ENCODE assay signal across 11 cellular contexts in the genomic region with DNA sequence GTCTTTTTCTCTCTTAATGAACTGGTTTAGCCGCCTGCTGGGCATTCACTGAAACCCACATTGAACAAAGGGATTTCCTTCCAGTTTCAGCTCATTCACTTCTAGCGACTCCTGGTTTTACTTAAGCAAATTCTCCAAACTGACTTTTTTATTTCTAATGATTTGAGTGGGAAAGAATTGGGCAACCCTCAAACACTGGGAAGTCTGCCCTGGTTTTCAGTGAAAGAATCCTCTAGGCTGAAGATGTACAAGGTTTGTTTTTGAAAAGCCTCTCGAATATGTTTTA. TPM values are rescaled to one million over a fixed set of nuclear protein-coding genes. Genes with fewer than 3 reads are reported as not detected.
DNase-seq lines count a peak whose midpoint lies in the region; ATAC-seq and TF ChIP-seq lines count a peak whose summit lies in the region.
"Had no signal": no experiment of that assay in that cellular context is flagged by ENCODE, and none has a peak within 500 bp of the region (broad histone marks: within the 10 kb centered on the region; RNA-seq: fewer than 3 reads in every experiment).

No MANE protein-coding gene starts in this region.

- H3K4me1 Mint-ChIP-seq in nephron: peaks cover 89% of the 10 kb centered on the region

- intact Hi-C loops in PC-3 (cut with micrococcal nuclease): no loop called here

- H3K4me2 ChIP-seq in PC-3 (ENCODE audit: low read length): no peak overlapping the region

- H3K9ac ChIP-seq in PC-3 (ENCODE audit: low read length): no peak overlapping the region

- POLR2A ChIA-PET in PC-3 (lab: Charles Lee; ENCODE audit: unreplicated experiment): no interaction called here

- H3K4me3 Mint-ChIP-seq in nephron: peak overlapping the region in 1 of 3 experiments; percentile 14

- H3K36me3 ChIP-seq in PC-3 (ENCODE audit: low read depth, low read length): peaks cover 3% of the 10 kb centered on the region; the same call in 1 of the 2 replicates
- H3K36me3 ChIP-seq: thyroid gland had no signal

- H3K27me3 ChIP-seq in PC-3 (ENCODE audit: low read length): no peaks in the 10 kb centered on the region
- H3K27me3 ChIP-seq: thyroid gland had no signal

- H3K4me3 ChIP-seq in PC-3 (ENCODE audit: low read length): no peak overlapping the region
- no peak overlapping the region for H3K4me3 ChIP-seq in epithelial cell of proximal tubule (ENCODE audit: low read depth, low read length)
- H3K4me3 ChIP-seq: thyroid gland had no signal

- H3K9me3 ChIP-seq in PC-3 (ENCODE audit: low read length): no peaks in the 10 kb centered on the region
- H3K9me3 ChIP-seq: thyroid gland had no signal

- TF ChIP-seq CTCF in PC-3 (conservative IDR thresholded peaks at IDR 0.05; ENCODE audit: low read depth, low read length) (0 out of 2 replicates have a peak, but pooled peaks have one; percentile 10), epithelial cell of proximal tubule (conservative IDR thresholded peaks at IDR 0.05; ENCODE audit: low read depth, low read length) (peak; percentile 14), nephron (IDR thresholded peaks at IDR 0.05; ENCODE audit: unreplicated experiment in 3 of 3) (peak in 2 of 3 experiments; percentile 39 to 58)

- BruUV-seq in PC-3 (replicated peaks; lab: Mats Ljungman, UMichigan): no TSS peak

- no peaks in the 10 kb centered on the region for H4K20me1 ChIP-seq in PC-3 (ENCODE audit: low read length)

- H3K79me2 ChIP-seq in PC-3 (ENCODE audit: low read length): no peaks in the 10 kb centered on the region

- H3K9me3 Mint-ChIP-seq in nephron: no peaks in the 10 kb centered on the region

- H3K4me1 ChIP-seq in PC-3 (ENCODE audit: insufficient read depth, low read length): no peaks in the 10 kb centered on the region
- H3K4me1 ChIP-seq: thyroid gland had no signal

- no peak overlapping the region for H3K27ac ChIP-seq in PC-3 (ENCODE audit: low read length)
- H3K27ac ChIP-seq: thyroid gland had no signal

- H3F3A ChIP-seq in PC-3 (ENCODE audit: low read length, unreplicated experiment): no peaks in the 10 kb centered on the region

- no peaks in the 10 kb centered on the region for H3K9me2 ChIP-seq in PC-3 (replicated peaks; ENCODE audit: low read length)

- no peaks in the 10 kb centered on the region for H3K27me3 Mint-ChIP-seq in nephron (ENCODE audit: low read depth)

- no peak for ATAC-seq in PC-3
- ATAC-seq in GM18511 (IDR thresholded peaks at IDR 0.05; ENCODE audit: unreplicated experiment): no peak

- CTCF ChIA-PET in PC-3 (lab: Charles Lee): no interaction called here

- H3K36me3 Mint-ChIP-seq in nephron (ENCODE audit: low read depth): peaks cover 21% of the 10 kb centered on the region

- DNase-seq in COLO829 (ENCODE audit: low spot score) (peak; percentile 7), PC-3 (no peak), epithelial cell of proximal tubule (ENCODE audit: low read depth) (no peak), OCI-M1 (lab: John Stamatoyannopoulos, UW) (no peak), HK-2 (ENCODE audit: unreplicated experiment) (no peak)
- no peak for DNase-seq in activated naive CD4-positive, alpha-beta T cell (lab: John Stamatoyannopoulos, UW)
- DNase-seq: DMS79; stimulated activated CD4-positive, alpha-beta T cell treated with anti-CD3 and anti-CD28 coated beads, Interleukin-1b, Interleukin-23, amount 100 ng/mL, for 48 hours had no signal

- peak overlapping the region; percentile 75 to 90 (median 85) for H3K27ac Mint-ChIP-seq in nephron

- no peak overlapping the region for H2AFZ ChIP-seq in PC-3 (ENCODE audit: low read length)

RNA-seq across cellular contexts. Expression of gene PLAGL1, which starts 45.5 kb away (rescaled TPM):
- 10.9 and 14.4 TPM in 2 replicates for total RNA-seq in PC-3 (2014; rRNA removed)
- 17.4 and 22.1 TPM in 2 replicates for total RNA-seq in epithelial cell of proximal tubule
